In the genomic region with DNA sequence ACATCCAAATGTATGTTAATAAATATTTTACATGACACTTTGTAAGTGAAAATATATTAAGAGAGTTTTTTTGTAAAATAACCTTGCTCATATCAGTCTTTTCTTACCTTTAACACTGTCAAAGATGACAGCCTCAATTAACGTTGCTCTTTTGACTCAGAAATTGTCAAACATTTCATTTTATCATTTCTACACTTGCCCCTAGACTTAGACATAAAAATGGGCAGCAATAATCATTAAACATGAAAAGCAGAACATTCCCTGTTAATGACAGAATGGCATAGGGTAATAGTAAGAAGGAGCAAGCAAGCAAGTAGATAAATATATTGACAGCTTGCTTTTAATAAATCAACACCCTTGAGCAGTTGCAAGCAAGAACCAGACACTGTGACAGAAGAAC, we compare ENCODE assay signal across 24 cellular contexts.
"Had no signal": no experiment of that assay in that cellular context is flagged by ENCODE, and none has a peak within 500 bp of the region (broad histone marks: within the 10 kb centered on the region; RNA-seq: fewer than 3 reads in every experiment).

No MANE protein-coding gene starts in this region.

- H3K36me3 ChIP-seq: left lung, ovary, suprapubic skin, thoracic aorta, tibial artery, upper lobe of right lung had no signal

- H3K4me3 ChIP-seq: left lung, lung, ovary, skin epidermis, suprapubic skin, thoracic aorta, tibial artery, upper lobe of right lung had no signal

- H3K27ac ChIP-seq: left lung, ovary, skin epidermis, suprapubic skin, thoracic aorta, tibial artery, upper lobe of right lung had no signal

- H3K27me3 ChIP-seq: left lung, ovary, suprapubic skin, tibial artery, upper lobe of right lung had no signal

- DNase-seq: hypothalamus; immature natural killer cell; kidney; left colon; left lung; mesendoderm; naive B cell; natural killer cell; nephron progenitor cell; ovary; retina; right cardiac atrium; stimulated activated CD4-positive, alpha-beta T cell treated with anti-CD3 and anti-CD28 coated beads, Interleukin-12 subunit alpha, Interleukin-12 subunit beta, amount 100 ng/mL, for 4 hours; stimulated activated CD4-positive, alpha-beta T cell treated with anti-CD3 and anti-CD28 coated beads, Interleukin-15, amount 100 ng/mL, for 24 hours; stimulated activated CD4-positive, alpha-beta T cell treated with anti-CD3 and anti-CD28 coated beads, Interleukin-2, amount 100 ng/mL, for 24 hours; stimulated activated CD4-positive, alpha-beta T cell treated with anti-CD3 and anti-CD28 coated beads, Interleukin-4, amount 100 ng/mL, for 1 hour; stimulated activated naive B cell treated with anti-CD40 and anti-IgM and Interleukin-4, amounts not matched to agents 10 μg/mL and 1 μg/mL and 100 μg/mL, for 72 hours; tibial artery; trophoblast cell; upper lobe of right lung had no signal

- H3K9me3 ChIP-seq: left lung, ovary, suprapubic skin, thoracic aorta, tibial artery, upper lobe of right lung had no signal
